ENCODE assay signal across 25 cellular contexts in genomic region chr13:50460366-50460765, GRCh38.
"Had no signal": no experiment of that assay in that cellular context is flagged by ENCODE, and none has a peak within 500 bp of the region (broad histone marks: within the 10 kb centered on the region; RNA-seq: fewer than 3 reads in every experiment).

No MANE protein-coding gene starts in this region.

- H3K4me1 Mint-ChIP-seq: activated CD4-positive, alpha-beta T cell treated with anti-CD3 and anti-CD28 coated beads for 36 hours; activated T-helper 17 cell treated with anti-CD3 and anti-CD28 coated beads, Interleukin-2, amount 50 U/mL, for 72 hours had no signal

- H3K36me3 Mint-ChIP-seq: activated naive CD8-positive, alpha-beta T cell treated with anti-CD3 and anti-CD28 coated beads for 36 hours; neural progenitor cell; stimulated activated memory B cell treated with anti-CD40 and anti-IgM and Interleukin-4, amounts not matched to agents 10 μg/mL and 1 μg/mL and 100 μg/mL, for 72 hours had no signal

- H3K9me3 Mint-ChIP-seq: activated naive CD8-positive, alpha-beta T cell treated with anti-CD3 and anti-CD28 coated beads for 36 hours; activated T-cell treated with anti-CD3 and anti-CD28 coated beads, Interleukin-2, amount 50 U/mL, for 24 hours; neural progenitor cell; stimulated activated memory B cell treated with anti-CD40 and anti-IgM and Interleukin-4, amounts not matched to agents 10 μg/mL and 1 μg/mL and 100 μg/mL, for 72 hours had no signal

- H3K4me3 ChIP-seq: coronary artery, lower lobe of right lung, mucosa of descending colon, neural progenitor cell, smooth muscle cell, stomach, suprapubic skin, transverse colon, vagina had no signal

- H3K4me3 Mint-ChIP-seq: activated CD4-positive, alpha-beta T cell treated with anti-CD3 and anti-CD28 coated beads for 36 hours; activated naive CD8-positive, alpha-beta T cell treated with anti-CD3 and anti-CD28 coated beads for 36 hours; activated T-cell treated with anti-CD3 and anti-CD28 coated beads, Interleukin-2, amount 50 U/mL, for 24 hours; activated T-helper 17 cell treated with anti-CD3 and anti-CD28 coated beads, Interleukin-2, amount 50 U/mL, for 72 hours; neural progenitor cell; stimulated activated memory B cell treated with anti-CD40 and anti-IgM and Interleukin-4, amounts not matched to agents 10 μg/mL and 1 μg/mL and 100 μg/mL, for 72 hours; T-helper 17 cell had no signal

- H3K27me3 ChIP-seq: neural progenitor cell, stomach, suprapubic skin, transverse colon, vagina had no signal

- H3K27ac Mint-ChIP-seq: activated CD4-positive, alpha-beta T cell treated with anti-CD3 and anti-CD28 coated beads for 36 hours; activated naive CD8-positive, alpha-beta T cell treated with anti-CD3 and anti-CD28 coated beads for 36 hours; activated T-cell treated with anti-CD3 and anti-CD28 coated beads, Interleukin-2, amount 50 U/mL, for 24 hours; activated T-helper 17 cell treated with anti-CD3 and anti-CD28 coated beads, Interleukin-2, amount 50 U/mL, for 72 hours; neural progenitor cell; stimulated activated memory B cell treated with anti-CD40 and anti-IgM and Interleukin-4, amounts not matched to agents 10 μg/mL and 1 μg/mL and 100 μg/mL, for 72 hours; T-helper 17 cell had no signal

- H3K36me3 ChIP-seq: lower lobe of right lung, neural progenitor cell, stomach, suprapubic skin, transverse colon, vagina had no signal

- H3K4me1 ChIP-seq: foreskin keratinocyte, lower lobe of right lung, neural progenitor cell, stomach, suprapubic skin, transverse colon, vagina had no signal

- DNase-seq: activated CD4-positive, alpha-beta T cell treated with anti-CD3 and anti-CD28 coated beads for 36 hours; activated CD4-positive, alpha-beta T cell treated with anti-CD3 and anti-CD28 coated beads, Interleukin-2, amount 50 U/mL, for 4 hours; activated CD8-positive, alpha-beta memory T cell treated with anti-CD3 and anti-CD28 coated beads for 24 hours; activated CD8-positive, alpha-beta memory T cell treated with anti-CD3 and anti-CD28 coated beads, Interleukin-2, amount 50 U/mL, for 4 hours; activated naive CD4-positive, alpha-beta T cell treated with Interleukin-2 at 50 U/mL for 16 hours; activated naive CD8-positive, alpha-beta T cell treated with anti-CD3 and anti-CD28 coated beads for 36 hours; activated T-cell treated with anti-CD3 and anti-CD28 coated beads, Interleukin-2, amount 50 U/mL, for 24 hours; amygdala; cerebellar nuclear complex; foreskin keratinocyte; lower lobe of right lung; mesendoderm; mucosa of descending colon; posterior cingulate gyrus; stimulated activated CD4-positive, alpha-beta T cell treated with anti-CD3 and anti-CD28 coated beads, Interleukin-15, amount 100 ng/mL, for 24 hours; stomach; T-helper 17 cell; transverse colon had no signal

- H3K9me3 ChIP-seq: lower lobe of right lung, mucosa of descending colon, stomach, suprapubic skin, transverse colon, vagina had no signal

- H3K27ac ChIP-seq: coronary artery, foreskin keratinocyte, lower lobe of right lung, neural progenitor cell, stomach, suprapubic skin, transverse colon, vagina had no signal

- H3K27me3 Mint-ChIP-seq: activated naive CD8-positive, alpha-beta T cell treated with anti-CD3 and anti-CD28 coated beads for 36 hours; activated T-cell treated with anti-CD3 and anti-CD28 coated beads, Interleukin-2, amount 50 U/mL, for 24 hours; activated T-helper 17 cell treated with anti-CD3 and anti-CD28 coated beads, Interleukin-2, amount 50 U/mL, for 72 hours; stimulated activated memory B cell treated with anti-CD40 and anti-IgM and Interleukin-4, amounts not matched to agents 10 μg/mL and 1 μg/mL and 100 μg/mL, for 72 hours; T-helper 17 cell had no signal
